ENCODE assay signal across 9 cellular contexts in the genomic region with DNA sequence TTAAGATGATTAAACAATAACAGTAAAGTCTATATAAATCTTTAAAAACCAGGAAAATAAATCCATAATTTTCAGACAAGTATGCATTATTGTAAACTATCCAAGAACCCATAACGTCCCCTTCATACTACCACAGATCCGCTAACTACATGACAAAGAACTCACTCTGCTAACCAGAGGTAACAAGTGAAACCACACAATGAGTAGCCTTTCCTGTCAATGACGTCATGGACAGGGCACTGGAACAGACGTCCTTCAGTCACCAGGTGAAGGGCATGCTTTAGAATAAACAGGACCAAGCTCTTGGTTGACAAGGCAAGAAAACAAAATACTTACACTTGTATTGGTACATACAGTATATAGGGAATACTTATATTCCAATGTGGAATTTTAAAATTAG. TPM values are rescaled to one million over a fixed set of nuclear protein-coding genes. Genes with fewer than 3 reads are reported as not detected.
DNase-seq lines count a peak whose midpoint lies in the region; ATAC-seq and TF ChIP-seq lines count a peak whose summit lies in the region.
"Had no signal": no experiment of that assay in that cellular context is flagged by ENCODE, and none has a peak within 500 bp of the region (broad histone marks: within the 10 kb centered on the region; RNA-seq: fewer than 3 reads in every experiment).

No MANE protein-coding gene starts in this region.

- H3K79me2 ChIP-seq in PC-3 (ENCODE audit: low read length), result no peaks in the 10 kb centered on the region

- no peaks in the 10 kb centered on the region for H3K27me3 ChIP-seq in PC-3 (ENCODE audit: low read length)

- no peaks in the 10 kb centered on the region for H3K9me3 ChIP-seq in PC-3 (ENCODE audit: low read length)
- H3K9me3 ChIP-seq in mucosa of descending colon, result no peaks in the 10 kb centered on the region

- H3K4me2 ChIP-seq in PC-3 (ENCODE audit: low read length), result no peak overlapping the region

- H4K20me1 ChIP-seq in PC-3 (ENCODE audit: low read length), result 0 out of 2 replicates have a peak, but pooled peaks cover 5% of the 10 kb centered on the region

- no peaks in the 10 kb centered on the region for H3K4me1 ChIP-seq in PC-3 (ENCODE audit: insufficient read depth, low read length)
- H3K4me1 ChIP-seq in mucosa of descending colon (ENCODE audit: low read depth), result no peaks in the 10 kb centered on the region

- H3K36me3 ChIP-seq in PC-3 (ENCODE audit: low read depth, low read length), result no peaks in the 10 kb centered on the region
- no peaks in the 10 kb centered on the region for H3K36me3 ChIP-seq in mucosa of descending colon (ENCODE audit: low read depth)

- no peak overlapping the region for H2AFZ ChIP-seq in PC-3 (ENCODE audit: low read length)

- H3F3A ChIP-seq in PC-3 (ENCODE audit: low read length, unreplicated experiment), result no peaks in the 10 kb centered on the region

- H3K9ac ChIP-seq in PC-3 (ENCODE audit: low read length), result no peak overlapping the region

- H3K27ac ChIP-seq in PC-3 (ENCODE audit: low read length), result no peak overlapping the region

- TF ChIP-seq CTCF in PC-3 (conservative IDR thresholded peaks at IDR 0.05; ENCODE audit: low read depth, low read length) (no peak), epithelial cell of esophagus (IDR thresholded peaks at IDR 0.05; ENCODE audit: insufficient read depth, low read depth, low read length, missing control alignments) (no peak), mucosa of descending colon (IDR thresholded peaks at IDR 0.05) (no peak)

- H3K4me3 ChIP-seq in PC-3 (ENCODE audit: low read length) (no peak overlapping the region), epithelial cell of esophagus (ENCODE audit: low read length) (no peak overlapping the region), mucosa of descending colon (no peak overlapping the region)

- POLR2A ChIA-PET in PC-3 (lab: Charles Lee; ENCODE audit: unreplicated experiment), result no interaction called here

- no peaks in the 10 kb centered on the region for H3K9me2 ChIP-seq in PC-3 (replicated peaks; ENCODE audit: low read length)

- peak; percentile 81 for DNase-seq in Daoy (ENCODE audit: low read depth)
- DNase-seq in PC-3, result peak; percentile 20
- DNase-seq in epithelial cell of esophagus (ENCODE audit: low read depth), result peak; percentile 48
- DNase-seq in mucosa of descending colon, result no peak
- no peak for DNase-seq in NCI-H1436 (lab: John Stamatoyannopoulos, UW)
- DNase-seq in NCI-H2107 treated with DMSO at 0.1 percent for 48 hours (lab: John Stamatoyannopoulos, UW; ENCODE audit: unreplicated experiment), result no peak
- DNase-seq in hypothalamus (lab: John Stamatoyannopoulos, UW), result no peak
- DNase-seq: effector memory CD4-positive, alpha-beta T cell had no signal

- CTCF ChIA-PET in PC-3 (lab: Charles Lee), result no interaction called here

- BruUV-seq in PC-3 (replicated peaks; lab: Mats Ljungman, UMichigan), result no TSS peak

- ATAC-seq in PC-3 (no peak), mucosa of descending colon (peak; percentile 70), GM21576 (IDR thresholded peaks at IDR 0.05; ENCODE audit: unreplicated experiment) (no peak)

- intact Hi-C loops in PC-3 (cut with micrococcal nuclease), result no loop called here
- intact Hi-C loops in mucosa of descending colon (cut with DNase I, micrococcal nuclease), result no loop called here

RNA-seq across cellular contexts. Expression of a gene that starts 45.2 kb away (rescaled TPM):
- total RNA-seq in Daoy (2014; rRNA removed; shearing (Covaris generic)), result 37.4 and 42.2 TPM in 2 replicates
- 31.2 and 35.4 TPM in 2 replicates for total RNA-seq in PC-3 (2014; rRNA removed)
- total RNA-seq in mucosa of descending colon, result 10 to 100 TPM; 36.1 to 75.7 (median 56.1) TPM

Comparison
In these comparisons a context has a peak if more than half of its experiments do, and no peak if none do; other contexts are left out.
1. DNase-seq: peak in Daoy (single experiment), PC-3 (single experiment) and epithelial cell of esophagus (single experiment); none in mucosa of descending colon (0 of 3), NCI-H1436 (single experiment), NCI-H2107 treated with DMSO at 0.1 percent for 48 hours (single experiment) and hypothalamus (0 of 51).